1 cellular context compared by ENCODE assay signal in genomic region chr7:127107601-127108007, GRCh38.
TF ChIP-seq lines count a peak whose summit lies in the region.

No MANE protein-coding gene starts in this region.

TF ChIP-seq in SK-N-SH, 30 proteins besides CTCF, POLR2A, EP300 and RAD21 (continued from another document):
- no peak for TF ChIP-seq USF2 (IDR thresholded peaks at IDR 0.05; ENCODE audit: borderline replicate concordance, low read depth, low read length)
